In the genomic region with DNA sequence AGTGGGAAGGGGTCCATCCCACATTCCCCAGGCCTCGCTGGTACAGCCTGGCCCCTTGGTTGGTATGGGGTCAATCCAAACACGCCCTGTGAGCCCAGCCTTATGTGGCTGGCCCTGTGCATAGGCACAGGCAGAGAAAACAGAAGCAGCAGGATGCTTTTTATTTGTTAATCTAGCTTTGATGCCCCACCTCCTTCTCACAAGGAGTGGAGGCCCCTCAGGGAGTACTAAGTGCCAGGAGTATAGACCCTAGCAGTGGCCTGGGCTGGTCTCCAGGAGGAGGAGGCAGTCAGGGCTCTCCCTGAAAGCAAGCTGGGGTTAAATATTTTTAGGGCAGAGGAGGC, we compare ENCODE assay signal across 14 cellular contexts. TPM values are rescaled to one million over a fixed set of nuclear protein-coding genes. Genes with fewer than 3 reads are reported as not detected.
DNase-seq lines count a peak whose midpoint lies in the region; ATAC-seq and FAIRE-seq lines count a peak whose summit lies in the region.
"Had no signal": no experiment of that assay in that cellular context is flagged by ENCODE, and none has a peak within 500 bp of the region (broad histone marks: within the 10 kb centered on the region; RNA-seq: fewer than 3 reads in every experiment).

No MANE protein-coding gene starts in this region.

- CTCF ChIA-PET in activated CD4-positive, alpha-beta T cell treated with anti-CD3 and anti-CD28 coated beads for 36 hours (lab: Charles Lee): interaction anchor here (0.6 to 7.3 kb wide), 21 partner anchors 10 to 488 kb away, joined by 3 to 106 read pairs (median 18); no protein-coding TSS in a partner anchor

- peak overlapping the region; percentile 84 for H3K27ac Mint-ChIP-seq in activated CD4-positive, alpha-beta T cell treated with anti-CD3 and anti-CD28 coated beads for 36 hours
- H3K27ac Mint-ChIP-seq in central memory CD8-positive, alpha-beta T cell (ENCODE audit: low read depth): peak overlapping the region; percentile 75

- no peaks in the 10 kb centered on the region for H3K36me3 ChIP-seq in small intestine (ENCODE audit: control insufficient read depth in 2 of 2, insufficient read depth in 2 of 2, low read length in 2 of 2)

- H3K4me1 Mint-ChIP-seq in activated CD4-positive, alpha-beta T cell treated with anti-CD3 and anti-CD28 coated beads for 36 hours: peaks cover 79% of the 10 kb centered on the region
- H3K4me1 Mint-ChIP-seq in central memory CD8-positive, alpha-beta T cell: peaks cover 53% of the 10 kb centered on the region

- no peaks in the 10 kb centered on the region for H3K9me3 ChIP-seq in small intestine (ENCODE audit: control insufficient read depth, low read depth)
- H3K9me3 ChIP-seq: A549, psoas muscle had no signal

- H3K27me3 Mint-ChIP-seq in activated CD4-positive, alpha-beta T cell treated with anti-CD3 and anti-CD28 coated beads for 36 hours: peaks cover 2% of the 10 kb centered on the region
- H3K27me3 Mint-ChIP-seq in central memory CD8-positive, alpha-beta T cell: no peaks in the 10 kb centered on the region

- peaks cover 0 to 11% of the 10 kb centered on the region in 2 donors for H3K4me1 ChIP-seq in small intestine (ENCODE audit: control insufficient read depth in 2 of 2, insufficient read depth in 1 of 2, low read depth in 1 of 2, low read length in 1 of 2)
- H3K4me1 ChIP-seq: psoas muscle had no signal

- H3K36me3 Mint-ChIP-seq in activated CD4-positive, alpha-beta T cell treated with anti-CD3 and anti-CD28 coated beads for 36 hours (ENCODE audit: low read depth): peaks cover 1% of the 10 kb centered on the region
- peaks cover 8% of the 10 kb centered on the region for H3K36me3 Mint-ChIP-seq in central memory CD8-positive, alpha-beta T cell (ENCODE audit: insufficient read depth)

- no peak for FAIRE-seq in small intestine (lab: Jason Lieb, UNC)
- FAIRE-seq: A549 had no signal

- intact Hi-C loops in activated CD4-positive, alpha-beta T cell treated with anti-CD3 and anti-CD28 coated beads for 36 hours (cut with DNase I, micrococcal nuclease): loop anchor here (1.0 kb wide), 6 partner anchors 11 to 61 kb away; no protein-coding TSS in a partner anchor

- H3K27ac ChIP-seq in small intestine (ENCODE audit: low read depth in 1 of 2, low read length in 1 of 2): peak overlapping the region; percentile 52 to 83
- H3K27ac ChIP-seq: psoas muscle had no signal

- no peak overlapping the region for H3K4me3 ChIP-seq in small intestine (ENCODE audit: low read depth in 1 of 2, low read length in 2 of 2)
- H3K4me3 ChIP-seq: A549, psoas muscle had no signal

- whole genome bisulfite sequencing in small intestine, 3 donors: 85 to 88% (median 87%) methylated on average over 2 of the region's 2 CpGs

- ATAC-seq in activated CD4-positive, alpha-beta T cell treated with anti-CD3 and anti-CD28 coated beads for 36 hours: peak; percentile 0
- ATAC-seq in central memory CD8-positive, alpha-beta T cell (replicated peaks; ENCODE audit: extremely low read depth, poor library complexity, severe bottlenecking): no peak
- no peak for ATAC-seq in GM18861 (IDR thresholded peaks at IDR 0.05; ENCODE audit: unreplicated experiment)
- ATAC-seq: psoas muscle had no signal

- H3K27me3 ChIP-seq in small intestine (ENCODE audit: control insufficient read depth in 2 of 2, insufficient read depth in 2 of 2, low read length in 2 of 2): no peaks in the 10 kb centered on the region

- H3K4me3 Mint-ChIP-seq in activated CD4-positive, alpha-beta T cell treated with anti-CD3 and anti-CD28 coated beads for 36 hours: peak overlapping the region; percentile 40
- peak overlapping the region; percentile 55 for H3K4me3 Mint-ChIP-seq in central memory CD8-positive, alpha-beta T cell

- no peaks in the 10 kb centered on the region for H3K9me3 Mint-ChIP-seq in activated CD4-positive, alpha-beta T cell treated with anti-CD3 and anti-CD28 coated beads for 36 hours (ENCODE audit: low read depth)
- H3K9me3 Mint-ChIP-seq in central memory CD8-positive, alpha-beta T cell: no peaks in the 10 kb centered on the region

- POLR2A ChIA-PET in activated CD4-positive, alpha-beta T cell treated with anti-CD3 and anti-CD28 coated beads for 36 hours (lab: Charles Lee): interaction anchor here (0.6 to 5.1 kb wide), 20 partner anchors 9 to 1609 kb away, joined by 3 to 59 read pairs (median 4); partner anchors contain the start of genes IRF1 and TCF7

- no peak for DNase-seq in activated CD4-positive, alpha-beta T cell treated with anti-CD3 and anti-CD28 coated beads for 36 hours
- DNase-seq in activated CD4-positive, alpha-beta T cell treated with anti-CD3 and anti-CD28 coated beads, Interleukin-2, amount 50 U/mL, for 4 hours: no peak
- DNase-seq in NCI-H69 (lab: John Stamatoyannopoulos, UW): peak; percentile 54
- DNase-seq in central memory CD8-positive, alpha-beta T cell (ENCODE audit: low spot score in 2 of 2): no peak
- no peak for DNase-seq in small intestine
- no peak for DNase-seq in A172 (ENCODE audit: low spot score)
- no peak for DNase-seq in stimulated activated CD4-positive, alpha-beta T cell treated with anti-CD3 and anti-CD28 coated beads, Interleukin-12 subunit alpha, Interleukin-12 subunit beta, amount 100 ng/mL, for 4 hours
- DNase-seq: DMS153, MV-4-11, NCI-H345, substantia nigra had no signal

RNA-seq across cellular contexts. Expression of gene TCF7, which starts 14.6 kb away (rescaled TPM):
- total RNA-seq in activated CD4-positive, alpha-beta T cell treated with anti-CD3 and anti-CD28 coated beads for 36 hours: 100 to 1,000 TPM in 1 of 2 experiments, 10 to 100 TPM in 1; 94.8 to 117 TPM
- polyA plus RNA-seq in small intestine: 10 to 100 TPM; 11.3 to 13.3 (median 11.4) TPM
- 3.8 and 4.8 TPM in 2 replicates for total RNA-seq in A172 (2014; rRNA removed; shearing (Covaris generic))

Comparison
In these comparisons a context has a peak if more than half of its experiments do, and no peak if none do; other contexts are left out.
1. RNA of gene TCF7, which starts 14.6 kb away (total RNA-seq): 94.8 to 117 TPM in activated CD4-positive, alpha-beta T cell treated with anti-CD3 and anti-CD28 coated beads for 36 hours; 3.8 to 4.8 TPM in A172; every median in the first group is over 10 times any median in the second.